8 cellular contexts compared by ENCODE assay signal in the genomic region with DNA sequence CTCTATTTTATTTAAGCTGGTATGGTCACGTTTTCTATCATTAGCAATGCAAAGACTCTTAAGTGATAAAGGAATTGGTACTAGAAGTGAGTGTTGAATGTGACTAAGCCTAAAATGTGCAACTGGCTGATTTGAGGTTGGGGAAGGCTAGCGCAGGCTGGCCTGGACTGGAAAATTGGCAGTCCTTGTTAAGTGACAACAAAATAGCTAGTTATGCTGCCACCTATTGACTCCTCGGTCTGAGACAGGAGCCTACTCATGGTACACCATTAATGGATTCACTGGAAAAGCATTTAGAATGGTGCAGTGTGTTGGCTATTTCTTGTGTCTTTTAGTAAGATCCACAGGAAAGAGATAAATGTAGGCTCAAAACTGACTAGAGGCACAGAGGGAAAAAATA. TPM values are rescaled to one million over a fixed set of nuclear protein-coding genes. Genes with fewer than 3 reads are reported as not detected.
DNase-seq lines count a peak whose midpoint lies in the region; ATAC-seq, FAIRE-seq and TF ChIP-seq lines count a peak whose summit lies in the region.

No MANE protein-coding gene starts in this region.

- H3K27ac Mint-ChIP-seq in stimulated activated effector memory CD8-positive, alpha-beta T cell treated with anti-CD3 and anti-CD28 coated beads, Interleukin-12 subunit alpha, Interleukin-12 subunit beta, amount 100 ng/mL, for 72 hours = peak overlapping the region; percentile 78

- TF ChIP-seq CTCF in AG04449 (IDR thresholded peaks at IDR 0.05; ENCODE audit: insufficient read depth, low read length, missing control alignments) = peak; percentile 26
- peak; percentile 71 for TF ChIP-seq CTCF in GM12872 (IDR thresholded peaks at IDR 0.05; ENCODE audit: insufficient read depth, low read depth, low read length)
- peak; percentile 71 for TF ChIP-seq CTCF in brain microvascular endothelial cell (IDR thresholded peaks at IDR 0.05; ENCODE audit: low read depth, low read length, missing control alignments)
- peak; percentile 51 for TF ChIP-seq CTCF in kidney (IDR thresholded peaks at IDR 0.05; ENCODE audit: borderline replicate concordance, extremely low read depth, insufficient read depth)

- H3K36me3 ChIP-seq in brain microvascular endothelial cell (replicated peaks) (no peaks in the 10 kb centered on the region), kidney (ENCODE audit: control insufficient read depth in 1 of 2, insufficient read depth in 2 of 2, low read length in 2 of 2) (no peaks in the 10 kb centered on the region)

- H3K4me3 ChIP-seq in AG04449 (ENCODE audit: low read depth, low read length) (no peak overlapping the region), brain microvascular endothelial cell (ENCODE audit: low read depth, low read length) (no peak overlapping the region), kidney (ENCODE audit: low read length in 2 of 2) (no peak overlapping the region)

- intact Hi-C loops in kidney (cut with DNase I) = no loop called here

- ATAC-seq in stimulated activated effector memory CD8-positive, alpha-beta T cell treated with anti-CD3 and anti-CD28 coated beads, Interleukin-12 subunit alpha, Interleukin-12 subunit beta, amount 100 ng/mL, for 72 hours = peak; percentile 68
- ATAC-seq in HG02870 (IDR thresholded peaks at IDR 0.05; ENCODE audit: unreplicated experiment) = no peak

- H3K9ac ChIP-seq in kidney (ENCODE audit: low read length in 2 of 2) = no peak overlapping the region

- H3K4me1 ChIP-seq in kidney (ENCODE audit: control insufficient read depth in 1 of 2, insufficient read depth in 1 of 2, low read depth in 1 of 2, low read length in 2 of 2) = peaks cover 0 to 4% of the 10 kb centered on the region in 2 donors

- H3K36me3 Mint-ChIP-seq in stimulated activated effector memory CD8-positive, alpha-beta T cell treated with anti-CD3 and anti-CD28 coated beads, Interleukin-12 subunit alpha, Interleukin-12 subunit beta, amount 100 ng/mL, for 72 hours = peaks cover 29% of the 10 kb centered on the region

- H3K27me3 ChIP-seq in brain microvascular endothelial cell (replicated peaks) = no peaks in the 10 kb centered on the region

- no peak overlapping the region for H3K4me3 Mint-ChIP-seq in stimulated activated effector memory CD8-positive, alpha-beta T cell treated with anti-CD3 and anti-CD28 coated beads, Interleukin-12 subunit alpha, Interleukin-12 subunit beta, amount 100 ng/mL, for 72 hours

- FAIRE-seq in kidney (lab: Jason Lieb, UNC) = no peak

- in situ Hi-C loops in brain microvascular endothelial cell (cut with HindIII; ENCODE audit: low pct_ligation_motif_present, low sequenced_read_pairs) = no loop called here

- DNase-seq in AG04449 (ENCODE audit: low read depth, low spot score) (no peak), HuH-7 (ENCODE audit: low spot score) (peak; percentile 30), T follicular helper cell (ENCODE audit: low read depth) (peak; percentile 43), brain microvascular endothelial cell (peak; percentile 60), kidney (no peak)
- peak in 1 of 2 donors; percentile 61 for DNase-seq in stimulated activated effector memory CD8-positive, alpha-beta T cell treated with anti-CD3 and anti-CD28 coated beads, Interleukin-12 subunit alpha, Interleukin-12 subunit beta, amount 100 ng/mL, for 72 hours (ENCODE audit: low spot score in 2 of 2)

- peaks cover 87% of the 10 kb centered on the region for H3K4me1 Mint-ChIP-seq in stimulated activated effector memory CD8-positive, alpha-beta T cell treated with anti-CD3 and anti-CD28 coated beads, Interleukin-12 subunit alpha, Interleukin-12 subunit beta, amount 100 ng/mL, for 72 hours

- POLR2A ChIA-PET in AG04449 (lab: Yijun Ruan, JAX) = no interaction called here

- CTCF ChIA-PET in AG04449 (lab: Yijun Ruan, JAX) = interaction anchor here (1.0 to 8.1 kb wide), 13 partner anchors 10 to 143 kb away, joined by 3 to 65 read pairs (median 9); no protein-coding TSS in a partner anchor

- H3K9me3 Mint-ChIP-seq in stimulated activated effector memory CD8-positive, alpha-beta T cell treated with anti-CD3 and anti-CD28 coated beads, Interleukin-12 subunit alpha, Interleukin-12 subunit beta, amount 100 ng/mL, for 72 hours = peaks cover 2% of the 10 kb centered on the region

- no peaks in the 10 kb centered on the region for H3K9me3 ChIP-seq in kidney (ENCODE audit: control insufficient read depth in 1 of 2, low read length in 2 of 2)

- H3K27ac ChIP-seq in brain microvascular endothelial cell (no peak overlapping the region), kidney (ENCODE audit: low read depth in 2 of 2, low read length in 2 of 2) (no peak overlapping the region)

RNA-seq across cellular contexts. Expression of gene WIPF1, which starts 5.7 kb away (rescaled TPM):
- total RNA-seq in kidney = 55.0 TPM
- polyA plus RNA-seq in kidney (ENCODE audit: insufficient read depth, low read depth, low replicate concordance) = 11.7 TPM

Comparison
In these comparisons a context has a peak if more than half of its experiments do, and no peak if none do; other contexts are left out.
1. DNase-seq: peak in HuH-7 (single experiment), T follicular helper cell (single experiment) and brain microvascular endothelial cell (single experiment); none in AG04449 (single experiment) and kidney (single experiment).
2. Peak in every context shown above with its lines, with median percentiles within 50 percentile points of each other: CTCF ChIP-seq.